ENCODE assay signal across 9 cellular contexts in genomic region chr16:70267516-70267915, GRCh38. TPM values are rescaled to one million over a fixed set of nuclear protein-coding genes. Genes with fewer than 3 reads are reported as not detected.
A peak's percentile ranks its signal among the peaks of the same experiment; 100 is the strongest.
DNase-seq lines count a peak whose midpoint lies in the region; ATAC-seq and TF ChIP-seq lines count a peak whose summit lies in the region.
"Had no signal": no experiment of that assay in that cellular context is flagged by ENCODE, and none has a peak within 500 bp of the region (broad histone marks: within the 10 kb centered on the region; RNA-seq: fewer than 3 reads in every experiment).

No MANE protein-coding gene starts in this region.

- no peaks in the 10 kb centered on the region for H3K27me3 ChIP-seq in CD4-positive, alpha-beta memory T cell (ENCODE audit: insufficient read depth, low read length)
- H3K27me3 ChIP-seq in Panc1 (ENCODE audit: control insufficient read depth, insufficient read depth, low read length) (no peaks in the 10 kb centered on the region), prostate gland (replicated peaks; ENCODE audit: insufficient read depth) (no peaks in the 10 kb centered on the region)

- intact Hi-C loops in CD4-positive, alpha-beta memory T cell (cut with micrococcal nuclease), result no loop called here
- intact Hi-C loops in Panc1 (cut with micrococcal nuclease; ENCODE audit: unreplicated experiment), result no loop called here
- intact Hi-C loops in prostate gland (cut with DNase I), result no loop called here

- BruUV-seq in Panc1 (replicated peaks; lab: Mats Ljungman, UMichigan), result no TSS peak

- H3K9me3 ChIP-seq in CD4-positive, alpha-beta memory T cell (ENCODE audit: control insufficient read depth in 1 of 2, low read length in 2 of 2), result no peaks in the 10 kb centered on the region
- H3K9me3 ChIP-seq in Panc1 (ENCODE audit: control insufficient read depth, insufficient read depth, low read depth, low read length) (no peaks in the 10 kb centered on the region), prostate gland (no peaks in the 10 kb centered on the region)

- H3K36me3 Mint-ChIP-seq in CD4-positive, alpha-beta memory T cell, result peaks cover 35 to 61% of the 10 kb centered on the region in 2 donors

- 49% methylated on average over 6 of the region's 6 CpGs for WGBS in prostate gland

- POLR2A ChIA-PET in CD4-positive, alpha-beta memory T cell (lab: Charles Lee; ENCODE audit: partially characterized antibody), result interaction anchor here (1.1 to 1.4 kb wide), 2 partner anchors 15 to 21 kb away, joined by 4 to 5 read pairs; partner anchors contain the start of genes AARS1 and EXOSC6
- POLR2A ChIA-PET in Panc1 (lab: Charles Lee), result no interaction called here

- H3K4me3 Mint-ChIP-seq in CD4-positive, alpha-beta memory T cell, result no peak overlapping the region
- H3K4me3 Mint-ChIP-seq: naive B cell had no signal

- in situ Hi-C loops in Panc1 (cut with HindIII; ENCODE audit: low pct_unique_long_range_greater_than_20kb, low sequenced_read_pairs), result no loop called here

- no peak overlapping the region for H3K27ac ChIP-seq in CD4-positive, alpha-beta memory T cell (ENCODE audit: low read depth, low read length)
- H3K27ac ChIP-seq in Panc1 (ENCODE audit: low read length), result no peak overlapping the region
- H3K27ac ChIP-seq in prostate gland, result no peak overlapping the region

- ATAC-seq in Panc1 (peak; percentile 79), GM21576 (IDR thresholded peaks at IDR 0.05; ENCODE audit: unreplicated experiment) (no peak), GM19467 (IDR thresholded peaks at IDR 0.05; ENCODE audit: unreplicated experiment) (no peak)

- H3K27me3 Mint-ChIP-seq in CD4-positive, alpha-beta memory T cell, result no peaks in the 10 kb centered on the region
- H3K27me3 Mint-ChIP-seq: naive B cell had no signal

- no peak overlapping the region for H3K4me3 ChIP-seq in CD4-positive, alpha-beta memory T cell (ENCODE audit: low read length in 2 of 2)
- H3K4me3 ChIP-seq in Panc1 (ENCODE audit: low read depth in 2 of 2, low read length in 2 of 2) (no peak overlapping the region), epithelial cell of esophagus (ENCODE audit: low read length) (no peak overlapping the region), prostate gland (no peak overlapping the region)

- no peaks in the 10 kb centered on the region for H3K9me3 Mint-ChIP-seq in CD4-positive, alpha-beta memory T cell
- H3K9me3 Mint-ChIP-seq: naive B cell had no signal

- CTCF ChIA-PET in CD4-positive, alpha-beta memory T cell (lab: Charles Lee; ENCODE audit: partially characterized antibody), result interaction anchor here (0.8 to 2.8 kb wide), 12 partner anchors 9 to 456 kb away, joined by 3 to 22 read pairs (median 4); partner anchors contain the start of genes AARS1 and EXOSC6
- CTCF ChIA-PET in Panc1 (lab: Charles Lee), result interaction anchor here (0.6 kb wide), 2 partner anchors 17 to 677 kb away, joined by 5 read pairs; no protein-coding TSS in a partner anchor

- peak overlapping the region in 1 of 7 donors; percentile 72 for H3K27ac Mint-ChIP-seq in CD4-positive, alpha-beta memory T cell

- TF ChIP-seq POLR2A in prostate gland (IDR thresholded peaks at IDR 0.05), result no peak

- H3K4me1 Mint-ChIP-seq in CD4-positive, alpha-beta memory T cell, result peaks cover 0 to 1% (median 0%) of the 10 kb centered on the region in 4 donors
- H3K4me1 Mint-ChIP-seq: naive B cell had no signal

- peak; percentile 75 for TF ChIP-seq CTCF in GM12873 (IDR thresholded peaks at IDR 0.05; ENCODE audit: insufficient read depth, low read depth, low read length, missing control alignments)
- peak; percentile 74; the same call in 1 of the 2 replicates for TF ChIP-seq CTCF in Panc1 (IDR thresholded peaks at IDR 0.05)
- peak; percentile 71 for TF ChIP-seq CTCF in epithelial cell of esophagus (IDR thresholded peaks at IDR 0.05; ENCODE audit: insufficient read depth, low read depth, low read length, missing control alignments)
- peak in 3 of 4 experiments; percentile 31 to 56 (median 37) for TF ChIP-seq CTCF in prostate gland (IDR thresholded peaks at IDR 0.05)

- H3K4me1 ChIP-seq in CD4-positive, alpha-beta memory T cell (ENCODE audit: insufficient read depth, low read length), result no peaks in the 10 kb centered on the region
- H3K4me1 ChIP-seq in Panc1 (ENCODE audit: control insufficient read depth, insufficient read depth, low read length) (no peaks in the 10 kb centered on the region), prostate gland (replicated peaks) (no peaks in the 10 kb centered on the region)

- peaks cover 58% of the 10 kb centered on the region for H3K36me3 ChIP-seq in CD4-positive, alpha-beta memory T cell (ENCODE audit: insufficient read depth, low read length)
- H3K36me3 ChIP-seq in Panc1 (ENCODE audit: control insufficient read depth, insufficient read depth, low read length) (peaks cover 23% of the 10 kb centered on the region), prostate gland (peaks cover 27 to 39% of the 10 kb centered on the region in 2 donors)

- DNase-seq in CD4-positive, alpha-beta memory T cell, result peak in 3 of 5 donors; percentile 26 to 31 (median 29)
- DNase-seq in Panc1 (ENCODE audit: low read depth, low spot score), result no peak
- DNase-seq in epithelial cell of esophagus (ENCODE audit: low read depth), result peak; percentile 66
- DNase-seq in prostate gland (ENCODE audit: low spot score), result no peak
- DNase-seq in effector CD4-positive, alpha-beta T cell, result no peak
- DNase-seq: naive B cell had no signal

RNA-seq across cellular contexts. Expression of gene EXOSC6, which starts 15.8 kb away (rescaled TPM):
- total RNA-seq in CD4-positive, alpha-beta memory T cell, result 10 to 100 TPM; 43.5 to 44.1 TPM
- polyA plus RNA-seq in CD4-positive, alpha-beta memory T cell, result 10 to 100 TPM in 1 of 2 donors, 1 to 10 TPM in 1; 6.6 to 11.9 TPM
- total RNA-seq in Panc1 (2021; ENCODE audit: unreplicated experiment), result 19.3 TPM
- 6.7 TPM for polyA plus RNA-seq in Panc1 (2012; ENCODE audit: insufficient read length)
- total RNA-seq in prostate gland, result 10 to 100 TPM; 29.7 to 44.9 TPM

RNA-seq across cellular contexts. Expression of gene AARS1, which starts 21.8 kb away (rescaled TPM):
- total RNA-seq in CD4-positive, alpha-beta memory T cell, result 100 to 1,000 TPM; 102 to 103 TPM
- 10 to 100 TPM; 22.6 to 37.5 TPM for polyA plus RNA-seq in CD4-positive, alpha-beta memory T cell
- total RNA-seq in Panc1 (2021; ENCODE audit: unreplicated experiment) (115 TPM), prostate gland (10 to 100 TPM; 79.1 to 93.1 TPM)
- polyA plus RNA-seq in Panc1 (2012; ENCODE audit: insufficient read length), result 177 TPM

RNA-seq across cellular contexts. Expression of gene DDX19B, which starts 31.5 kb away (rescaled TPM):
- total RNA-seq in CD4-positive, alpha-beta memory T cell, result 10 to 100 TPM; 26.9 to 28.7 TPM
- 10 to 100 TPM; 52.4 to 52.7 TPM for polyA plus RNA-seq in CD4-positive, alpha-beta memory T cell
- total RNA-seq in Panc1 (2021; ENCODE audit: unreplicated experiment) (24.4 TPM), prostate gland (10 to 100 TPM; 27.4 to 37.0 TPM)
- polyA plus RNA-seq in Panc1 (2012; ENCODE audit: insufficient read length), result 28.8 TPM

Comparison
In these comparisons a context has a peak if more than half of its experiments do, and no peak if none do; other contexts are left out.
1. DNase-seq: peak in CD4-positive, alpha-beta memory T cell (3 of 5) and epithelial cell of esophagus (single experiment); none in Panc1 (single experiment), prostate gland (single experiment) and effector CD4-positive, alpha-beta T cell (single experiment).
2. Peak in every context shown above with its lines, with median percentiles within 50 percentile points of each other: CTCF ChIP-seq.